In the genomic region with DNA sequence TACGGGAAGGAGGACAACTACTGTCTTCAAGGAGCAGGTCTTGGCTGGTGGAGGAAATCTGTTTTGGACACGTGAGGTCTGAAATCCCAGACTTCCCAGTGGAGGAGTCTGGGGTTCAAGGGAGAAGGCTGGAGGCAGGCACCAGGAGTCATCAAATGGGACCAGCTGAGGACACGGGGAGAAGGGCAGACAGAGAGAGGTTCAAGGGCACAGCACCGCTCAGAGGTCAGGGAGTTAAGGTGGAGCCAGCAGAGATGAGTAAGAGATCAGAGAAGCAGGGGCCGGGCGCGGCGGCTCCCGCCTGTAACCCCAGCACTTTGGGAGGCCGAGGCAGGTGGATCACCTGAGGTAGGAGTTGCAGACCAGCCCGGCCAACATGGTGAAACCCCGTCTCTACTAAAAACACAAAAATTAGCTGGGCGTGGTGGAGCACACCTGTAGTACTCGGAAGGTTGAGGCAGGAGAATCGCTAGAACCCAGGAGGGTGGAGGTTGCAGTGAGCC, we compare ENCODE assay signal across 19 cellular contexts. TPM values are rescaled to one million over a fixed set of nuclear protein-coding genes. Genes with fewer than 3 reads are reported as not detected.
"Had no signal": no experiment of that assay in that cellular context is flagged by ENCODE, and none has a peak within 500 bp of the region (broad histone marks: within the 10 kb centered on the region; RNA-seq: fewer than 3 reads in every experiment).

No MANE protein-coding gene starts in this region.

- DNase-seq: effector CD4-positive, alpha-beta T cell; endodermal cell; foreskin melanocyte; heart right ventricle; hypothalamus; islet precursor cell; mammary epithelial cell; naive thymus-derived CD8-positive, alpha-beta T cell; psoas muscle; retina; sigmoid colon; stimulated activated CD4-positive, alpha-beta T cell treated with anti-CD3 and anti-CD28 coated beads, Interleukin-2, amount 100 ng/mL, for 24 hours; stimulated activated CD4-positive, alpha-beta T cell treated with anti-CD3 and anti-CD28 coated beads, Interleukin-4, amount 100 ng/mL, for 4 hours; stimulated activated naive CD4-positive, alpha-beta T cell treated with Interleukin-2 at 50 U/mL for 16 hours had no signal

- H3K4me1 ChIP-seq: sigmoid colon had no signal

- H3K27ac Mint-ChIP-seq: endodermal cell had no signal

- H3K4me3 ChIP-seq: coronary artery, heart right ventricle, psoas muscle, sigmoid colon, skin epidermis had no signal

- ATAC-seq: heart right ventricle; left lobe of liver; naive thymus-derived CD8-positive, alpha-beta T cell had no signal

- H3K27me3 Mint-ChIP-seq: naive thymus-derived CD8-positive, alpha-beta T cell had no signal

- H3K27ac ChIP-seq: coronary artery, heart right ventricle, psoas muscle, sigmoid colon, skin epidermis had no signal

- H3K4me3 Mint-ChIP-seq: endodermal cell; naive thymus-derived CD8-positive, alpha-beta T cell had no signal

- H3K9me3 Mint-ChIP-seq: endodermal cell; naive thymus-derived CD8-positive, alpha-beta T cell had no signal

- H3K27me3 ChIP-seq: heart right ventricle, sigmoid colon had no signal

- H3K9me3 ChIP-seq: heart right ventricle, psoas muscle, sigmoid colon had no signal

RNA-seq across cellular contexts. Expression of gene SMIM5, which starts 10.4 kb away (rescaled TPM):
- total RNA-seq: chondrocyte, dermis microvascular lymphatic vessel endothelial cell, mammary epithelial cell had no signal
